Comparison of ENCODE assay signal across 20 cellular contexts in the genomic region with DNA sequence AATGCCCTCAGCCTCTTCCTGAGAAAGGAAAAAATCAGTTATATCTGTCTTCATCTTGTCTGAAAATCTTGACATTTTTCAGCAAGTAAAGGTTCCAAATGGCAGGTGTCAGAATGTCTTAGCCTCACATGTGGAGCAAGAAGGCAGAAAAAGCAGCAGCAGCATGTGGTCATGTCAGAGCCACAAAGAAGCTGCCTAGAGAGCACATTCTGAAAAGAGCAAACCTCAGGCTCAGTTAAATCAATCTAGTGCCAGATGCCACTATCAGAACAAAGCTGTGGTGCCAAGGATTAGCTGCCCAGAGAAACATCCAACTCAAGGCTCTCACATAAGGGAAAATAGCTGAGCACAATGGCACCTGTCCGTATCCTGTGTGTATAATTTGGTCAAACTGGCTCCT.
"Had no signal": no experiment of that assay in that cellular context is flagged by ENCODE, and none has a peak within 500 bp of the region (broad histone marks: within the 10 kb centered on the region; RNA-seq: fewer than 3 reads in every experiment).

No MANE protein-coding gene starts in this region.

- H3K4me2 ChIP-seq: hepatocyte had no signal

- H3K27ac ChIP-seq: body of pancreas, epithelial cell of prostate, gastrocnemius medialis, hepatocyte, neutrophil, right lobe of liver, spleen, tibial nerve had no signal

- H3K9me3 ChIP-seq: body of pancreas, gastrocnemius medialis, neutrophil, right lobe of liver had no signal

- H3K4me1 Mint-ChIP-seq: activated naive CD4-positive, alpha-beta T cell treated with anti-CD3 and anti-CD28 coated beads, Interleukin-2, amount 50 U/mL, for 24 hours; mesothelial cell of epicardium had no signal

- ATAC-seq: body of pancreas; effector memory CD8-positive, alpha-beta T cell; gastrocnemius medialis; stimulated activated memory B cell treated with anti-CD40 and anti-IgM and Interleukin-4, amounts not matched to agents 10 μg/mL and 1 μg/mL and 100 μg/mL, for 72 hours; WTC11 had no signal

- H3K4me3 Mint-ChIP-seq: activated naive CD4-positive, alpha-beta T cell treated with anti-CD3 and anti-CD28 coated beads, Interleukin-2, amount 50 U/mL, for 24 hours; dendritic cell treated with granulocyte-macrophage colony-stimulating factor and Interleukin-4, amounts not matched to agents 40 ng/mL and 50 ng/mL, for 4 days; effector memory CD8-positive, alpha-beta T cell; mesothelial cell of epicardium; naive B cell; stimulated activated memory B cell treated with anti-CD40 and anti-IgM and Interleukin-4, amounts not matched to agents 10 μg/mL and 1 μg/mL and 100 μg/mL, for 72 hours; T-helper 1 cell treated with Interleukin-12 subunit alpha and Interleukin-12 subunit beta and Interleukin-4 antibody, amounts not matched to agents 30 μg/mL and 1 μg/mL, for 36 hours; WTC11 had no signal

- H2AFZ ChIP-seq: hepatocyte had no signal

- H3K4me1 ChIP-seq: body of pancreas, gastrocnemius medialis, right lobe of liver, spleen, tibial nerve had no signal

- H3K4me3 ChIP-seq: body of pancreas, gastrocnemius medialis, hepatocyte, right lobe of liver, spleen, tibial nerve had no signal

- H3K79me2 ChIP-seq: hepatocyte had no signal

- H3K36me3 ChIP-seq: gastrocnemius medialis, neutrophil, right lobe of liver had no signal

- H3K9me3 Mint-ChIP-seq: activated naive CD4-positive, alpha-beta T cell treated with anti-CD3 and anti-CD28 coated beads, Interleukin-2, amount 50 U/mL, for 24 hours; dendritic cell treated with granulocyte-macrophage colony-stimulating factor and Interleukin-4, amounts not matched to agents 40 ng/mL and 50 ng/mL, for 4 days; stimulated activated memory B cell treated with anti-CD40 and anti-IgM and Interleukin-4, amounts not matched to agents 10 μg/mL and 1 μg/mL and 100 μg/mL, for 72 hours had no signal

- H3K27ac Mint-ChIP-seq: activated naive CD4-positive, alpha-beta T cell treated with anti-CD3 and anti-CD28 coated beads, Interleukin-2, amount 50 U/mL, for 24 hours; activated T-helper 2 cell treated with anti-CD3 and anti-CD28 coated beads, Interferon-gamma antibody, Interleukin-2, Interleukin-4, amounts not matched to agents 10 μg/mL and 5 μg/mL and 100 μg/mL, durations not matched to agents 14 hours and 24 hours and 36 hours; dendritic cell treated with granulocyte-macrophage colony-stimulating factor and Interleukin-4, amounts not matched to agents 40 ng/mL and 50 ng/mL, for 4 days; mesothelial cell of epicardium; stimulated activated memory B cell treated with anti-CD40 and anti-IgM and Interleukin-4, amounts not matched to agents 10 μg/mL and 1 μg/mL and 100 μg/mL, for 72 hours; T-helper 1 cell treated with Interleukin-12 subunit alpha and Interleukin-12 subunit beta and Interleukin-4 antibody, amounts not matched to agents 30 μg/mL and 1 μg/mL, for 36 hours; WTC11 had no signal

- DNase-seq: activated CD4-positive, alpha-beta T cell treated with anti-CD3 and anti-CD28 coated beads, Interleukin-2, amount 50 U/mL, for 1 hour; body of pancreas; cerebellar nuclear complex; effector memory CD8-positive, alpha-beta T cell; gastrocnemius medialis; naive B cell; right lobe of liver; spleen; stimulated activated CD4-positive, alpha-beta T cell treated with anti-CD3 and anti-CD28 coated beads, Interleukin-1b, Interleukin-23, amount 100 ng/mL, for 48 hours had no signal

- H3K27me3 ChIP-seq: body of pancreas, gastrocnemius medialis, hepatocyte, neutrophil, right lobe of liver, spleen, tibial nerve had no signal

- H3K27me3 Mint-ChIP-seq: activated naive CD4-positive, alpha-beta T cell treated with anti-CD3 and anti-CD28 coated beads, Interleukin-2, amount 50 U/mL, for 24 hours; dendritic cell treated with granulocyte-macrophage colony-stimulating factor and Interleukin-4, amounts not matched to agents 40 ng/mL and 50 ng/mL, for 4 days; effector memory CD8-positive, alpha-beta T cell; naive B cell; stimulated activated memory B cell treated with anti-CD40 and anti-IgM and Interleukin-4, amounts not matched to agents 10 μg/mL and 1 μg/mL and 100 μg/mL, for 72 hours had no signal
